8 cellular contexts compared by ENCODE assay signal in the genomic region with DNA sequence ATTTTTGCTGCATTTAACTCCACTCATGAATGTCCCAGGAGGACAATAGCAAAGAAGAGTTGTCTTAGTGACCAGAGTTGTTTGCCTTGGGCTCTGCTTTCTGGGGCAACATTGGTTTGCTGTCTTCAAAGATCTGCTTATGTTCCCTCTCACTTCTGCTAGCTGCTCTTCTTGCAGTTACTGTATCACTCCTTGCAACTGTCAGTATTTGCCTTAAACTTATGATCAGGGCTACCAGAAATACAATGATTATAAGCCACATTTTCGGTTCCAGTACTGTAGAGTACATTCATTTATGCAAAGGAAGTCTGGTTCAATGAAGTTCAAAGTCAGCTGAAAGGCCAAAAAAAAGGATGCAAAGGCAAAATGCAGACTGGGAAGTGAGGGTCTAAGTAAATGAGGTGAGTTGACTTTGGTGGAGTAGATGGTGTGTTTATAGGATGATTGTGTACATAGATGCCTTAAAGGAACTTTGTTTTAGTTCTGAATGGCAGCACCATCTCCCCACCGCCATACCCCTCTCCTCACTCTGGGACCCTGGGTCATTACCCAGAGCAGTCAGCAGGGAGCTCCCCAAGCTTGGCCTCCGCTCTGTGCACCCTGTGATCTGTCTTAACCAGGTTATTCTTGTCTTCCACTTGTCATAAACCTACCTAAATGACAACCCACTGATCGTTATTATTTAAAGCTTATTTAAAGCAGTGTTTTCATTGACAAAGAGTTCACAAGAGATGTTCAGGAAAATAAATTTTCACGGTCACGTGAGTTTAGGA.
A peak's percentile ranks its signal among the peaks of the same experiment; 100 is the strongest.
DNase-seq lines count a peak whose midpoint lies in the region; ATAC-seq, FAIRE-seq and TF ChIP-seq lines count a peak whose summit lies in the region.

No MANE protein-coding gene starts in this region.

- H3K9me3 ChIP-seq in HepG2 (ENCODE audit: low read length) (no peaks in the 10 kb centered on the region), right lobe of liver (no peaks in the 10 kb centered on the region)

- H4K20me1 ChIP-seq in HepG2 (ENCODE audit: insufficient read depth, low read length) = no peaks in the 10 kb centered on the region

- in situ Hi-C loops in HepG2 (cut with HindIII; ENCODE audit: extremely low pct_ligation_motif_present, low pct_unique_long_range_greater_than_20kb) (no loop called here), astrocyte of the cerebellum (cut with HindIII; ENCODE audit: low sequenced_read_pairs) (no loop called here)

- no peaks in the 10 kb centered on the region for H3K4me1 Mint-ChIP-seq in stimulated activated naive CD8-positive, alpha-beta T cell treated with anti-CD3 and anti-CD28 coated beads, Interleukin-15, amount 100 ng/mL, for 72 hours

- H3K9me3 Mint-ChIP-seq in stimulated activated naive CD8-positive, alpha-beta T cell treated with anti-CD3 and anti-CD28 coated beads, Interleukin-15, amount 100 ng/mL, for 72 hours = no peaks in the 10 kb centered on the region

- H2AFZ ChIP-seq in HepG2 (ENCODE audit: low read length) = no peak overlapping the region

- H3K27ac ChIP-seq in HepG2 (ENCODE audit: extremely low read length, insufficient read depth, low read length) (no peak overlapping the region), right lobe of liver (no peak overlapping the region)

- TF ChIP-seq CTCF in HepG2 (CRISPR knock-in tag; IDR thresholded peaks at IDR 0.05) (peak; percentile 71), right lobe of liver (IDR thresholded peaks at IDR 0.05) (peak in 1 of 4 donors; percentile 16), astrocyte of the cerebellum (IDR thresholded peaks at IDR 0.05; ENCODE audit: low read depth, low read length, missing control alignments) (peak; percentile 11)

- 75% methylated on average over 6 of the region's 6 CpGs for WGBS in HepG2 (ENCODE audit: low lambda C conversion rate)
- 72% methylated on average over 6 of the region's 6 CpGs for WGBS in right lobe of liver (ENCODE audit: insufficient coverage, low coverage, low lambda C conversion rate, missing lambda C conversion rate)

- TF ChIP-seq EP300 in HepG2 (IDR thresholded peaks at IDR 0.05; ENCODE audit: low read depth in 2 of 2, low read length in 2 of 2) = no peak
- no peak for TF ChIP-seq EP300 in HepG2 (CRISPR knock-in tag; IDR thresholded peaks at IDR 0.05; ENCODE audit: borderline replicate concordance)

- BruUV-seq in HepG2 (replicated peaks; lab: Mats Ljungman, UMichigan) = no TSS peak

- H3K9ac ChIP-seq in HepG2 (ENCODE audit: insufficient read depth, low read depth, low read length) = no peak overlapping the region

- TF ChIP-seq RAD21 in HepG2 (CRISPR knock-in tag; IDR thresholded peaks at IDR 0.05) = peak; percentile 79

- H3K36me3 ChIP-seq in HepG2 (replicated peaks in 1 of 2; ENCODE audit: control insufficient read depth in 1 of 2, insufficient read depth in 2 of 2, low read length in 2 of 2) = no peaks in the 10 kb centered on the region
- no peaks in the 10 kb centered on the region for H3K36me3 ChIP-seq in right lobe of liver

- no peak overlapping the region for H3K27ac Mint-ChIP-seq in stimulated activated naive CD8-positive, alpha-beta T cell treated with anti-CD3 and anti-CD28 coated beads, Interleukin-15, amount 100 ng/mL, for 72 hours

- H3K27me3 ChIP-seq in HepG2 (ENCODE audit: control insufficient read depth in 1 of 2, insufficient read depth in 2 of 2, low read length in 2 of 2) (no peaks in the 10 kb centered on the region), right lobe of liver (no peaks in the 10 kb centered on the region)

- no peak overlapping the region for H3K4me3 Mint-ChIP-seq in stimulated activated naive CD8-positive, alpha-beta T cell treated with anti-CD3 and anti-CD28 coated beads, Interleukin-15, amount 100 ng/mL, for 72 hours

- TF ChIP-seq POLR2A in HepG2 (IDR thresholded peaks at IDR 0.05; ENCODE audit: insufficient read depth in 1 of 2, low read depth in 2 of 2, low read length in 2 of 2) (no peak), right lobe of liver (IDR thresholded peaks at IDR 0.05) (no peak)

- CTCF ChIA-PET in HepG2 (lab: Yijun Ruan, JAX; ENCODE audit: low intra/inter-chr PET ratio, low total read pairs) = no interaction called here

- no peaks in the 10 kb centered on the region for H3K79me2 ChIP-seq in HepG2 (ENCODE audit: insufficient read depth, low read length)

- no peak overlapping the region for H3K4me2 ChIP-seq in HepG2 (ENCODE audit: low read depth, low read length)

- no peaks in the 10 kb centered on the region for H3K27me3 Mint-ChIP-seq in stimulated activated naive CD8-positive, alpha-beta T cell treated with anti-CD3 and anti-CD28 coated beads, Interleukin-15, amount 100 ng/mL, for 72 hours

- no peak for FAIRE-seq in HepG2 (lab: Jason Lieb, UNC)

- ATAC-seq in HepG2 = peak; percentile 95
- ATAC-seq in right lobe of liver = no peak
- ATAC-seq in HG03159 (IDR thresholded peaks at IDR 0.05; ENCODE audit: unreplicated experiment) = peak; percentile 60
- ATAC-seq in stimulated activated naive CD8-positive, alpha-beta T cell treated with anti-CD3 and anti-CD28 coated beads, Interleukin-15, amount 100 ng/mL, for 72 hours = peak; percentile 89

- POLR2A ChIA-PET in HepG2 (lab: Yijun Ruan, JAX) = no interaction called here

- no peak overlapping the region for H3K4me3 ChIP-seq in HepG2 (replicated peaks in 1 of 3; ENCODE audit: insufficient read depth in 1 of 3, low read depth in 2 of 3, low read length in 3 of 3)
- no peak overlapping the region for H3K4me3 ChIP-seq in right lobe of liver
- H3K4me3 ChIP-seq in astrocyte of the cerebellum (ENCODE audit: low read depth, low read length) = no peak overlapping the region

- intact Hi-C loops in HepG2 (cut with micrococcal nuclease; ENCODE audit: unreplicated experiment) (loop anchor here (5.0 kb wide), 2 partner anchors 436 to 451 kb away; no protein-coding TSS in a partner anchor), right lobe of liver (cut with DNase I) (no loop called here)

- H3K4me1 ChIP-seq in HepG2 (ENCODE audit: insufficient read depth, low read length) = no peaks in the 10 kb centered on the region
- no peaks in the 10 kb centered on the region for H3K4me1 ChIP-seq in right lobe of liver

- DNase-seq in HepG2 (ENCODE audit: low spot score) (peak; percentile 6), right lobe of liver (no peak), astrocyte of the cerebellum (ENCODE audit: low read depth) (no peak), cortex of kidney (lab: John Stamatoyannopoulos, UW) (no peak), cerebellum (ENCODE audit: low spot score) (no peak), NCI-H2029 treated with DMSO at 0.1 percent for 48 hours (lab: John Stamatoyannopoulos, UW) (no peak)
- DNase-seq in stimulated activated naive CD8-positive, alpha-beta T cell treated with anti-CD3 and anti-CD28 coated beads, Interleukin-15, amount 100 ng/mL, for 72 hours = peak; percentile 4 to 19

TF ChIP-seq in HepG2, 621 proteins besides CTCF, POLR2A, EP300 and RAD21:
- TF ChIP-seq SMC3 (IDR thresholded peaks at IDR 0.05; ENCODE audit: low read length) = peak; percentile 54; the same call in 1 of the 2 replicates
- TF ChIP-seq STAG1 (CRISPR knock-in tag; IDR thresholded peaks at IDR 0.05) = peak; percentile 82
- TF ChIP-seq ZNF329 (CRISPR knock-in tag; IDR thresholded peaks at IDR 0.05; ENCODE audit: low read depth) = no peak
TF ChIP-seq in HepG2: peak in this region for 2.

Comparison
In these comparisons a context has a peak if more than half of its experiments do, and no peak if none do; other contexts are left out.
1. ATAC-seq: peak in HepG2 (single experiment), HG03159 (single experiment) and stimulated activated naive CD8-positive, alpha-beta T cell treated with anti-CD3 and anti-CD28 coated beads, Interleukin-15, amount 100 ng/mL, for 72 hours (single experiment); none in right lobe of liver (0 of 4).
2. DNase-seq: peak in HepG2 (single experiment) and stimulated activated naive CD8-positive, alpha-beta T cell treated with anti-CD3 and anti-CD28 coated beads, Interleukin-15, amount 100 ng/mL, for 72 hours (2 of 2); none in right lobe of liver (0 of 3), astrocyte of the cerebellum (single experiment), cortex of kidney (single experiment), cerebellum (single experiment) and NCI-H2029 treated with DMSO at 0.1 percent for 48 hours (single experiment).